In the genomic region with DNA sequence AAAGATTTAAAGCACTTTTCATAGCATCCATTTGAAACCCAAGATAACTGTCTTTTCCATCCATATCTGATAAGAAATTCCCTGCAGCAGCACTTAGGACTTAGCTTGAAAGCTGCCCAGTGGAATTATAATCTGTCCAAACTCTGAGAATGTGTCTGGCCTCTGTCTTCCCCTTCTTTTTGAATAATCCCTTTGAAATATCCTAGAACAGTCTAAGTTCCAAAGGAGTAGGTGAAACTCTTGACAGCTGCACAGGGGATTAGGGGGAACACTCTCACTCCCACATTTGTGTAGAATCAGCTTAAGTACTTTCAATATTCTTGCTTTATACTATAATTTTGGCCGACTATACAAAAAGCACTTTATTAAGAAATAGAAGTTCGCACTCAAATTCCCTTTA, we compare ENCODE assay signal across 25 cellular contexts.
"Had no signal": no experiment of that assay in that cellular context is flagged by ENCODE, and none has a peak within 500 bp of the region (broad histone marks: within the 10 kb centered on the region; RNA-seq: fewer than 3 reads in every experiment).

No MANE protein-coding gene starts in this region.

- H3K27me3 ChIP-seq: suprapubic skin, tibial nerve, uterus had no signal

- H3K36me3 ChIP-seq: left ventricle myocardium inferior, ovary, suprapubic skin, thoracic aorta, tibial nerve, uterus had no signal

- H3K36me3 Mint-ChIP-seq: memory B cell; stimulated activated effector memory CD8-positive, alpha-beta T cell treated with anti-CD3 and anti-CD28 coated beads, Interleukin-12 subunit alpha, Interleukin-12 subunit beta, amount 100 ng/mL, for 72 hours; type B pancreatic cell had no signal

- H3K4me3 Mint-ChIP-seq: memory B cell; naive thymus-derived CD4-positive, alpha-beta T cell; natural killer cell treated with Interleukin-12 subunit alpha and Interleukin-12 subunit beta and Interleukin-15 and Interleukin-18, amount 100 ng/mL, for 72 hours; stimulated activated effector memory CD8-positive, alpha-beta T cell treated with anti-CD3 and anti-CD28 coated beads, Interleukin-12 subunit alpha, Interleukin-12 subunit beta, amount 100 ng/mL, for 72 hours; stimulated activated naive CD8-positive, alpha-beta T cell treated with anti-CD3 and anti-CD28 coated beads, Interleukin-15, Interleukin-2, amounts not matched to agents 100 ng/mL and 50 ng/mL, for 24 hours; type B pancreatic cell had no signal

- H3K27ac ChIP-seq: left ventricle myocardium inferior, ovary, skin epidermis, suprapubic skin, thoracic aorta, tibial nerve, uterus had no signal

- DNase-seq: hippocampal formation; kidney glomerular epithelial cell; left cardiac atrium; left ventricle myocardium inferior; midbrain; mucosa of descending colon; naive thymus-derived CD4-positive, alpha-beta T cell; ovary; right cardiac atrium; stimulated activated CD4-positive, alpha-beta T cell treated with anti-CD3 and anti-CD28 coated beads, Interleukin-12 subunit alpha, Interleukin-12 subunit beta, amount 100 ng/mL, for 4 hours; stimulated activated CD4-positive, alpha-beta T cell treated with anti-CD3 and anti-CD28 coated beads, Interleukin-15, amount 100 ng/mL, for 24 hours; stimulated activated CD4-positive, alpha-beta T cell treated with anti-CD3 and anti-CD28 coated beads, Interleukin-4, amount 100 ng/mL, for 24 hours; stimulated activated naive CD4-positive, alpha-beta T cell; uterus had no signal

- H3K4me3 ChIP-seq: left ventricle myocardium inferior, lung, mucosa of descending colon, ovary, skin epidermis, suprapubic skin, thoracic aorta, tibial nerve, uterus had no signal

- H3K27me3 Mint-ChIP-seq: natural killer cell treated with Interleukin-12 subunit alpha and Interleukin-12 subunit beta and Interleukin-15 and Interleukin-18, amount 100 ng/mL, for 72 hours; progenitor cell of endocrine pancreas; type B pancreatic cell had no signal

- H3K27ac Mint-ChIP-seq: memory B cell; naive thymus-derived CD4-positive, alpha-beta T cell; natural killer cell treated with Interleukin-12 subunit alpha and Interleukin-12 subunit beta and Interleukin-15 and Interleukin-18, amount 100 ng/mL, for 72 hours; progenitor cell of endocrine pancreas; stimulated activated effector memory CD8-positive, alpha-beta T cell treated with anti-CD3 and anti-CD28 coated beads, Interleukin-12 subunit alpha, Interleukin-12 subunit beta, amount 100 ng/mL, for 72 hours; stimulated activated naive CD8-positive, alpha-beta T cell treated with anti-CD3 and anti-CD28 coated beads, Interleukin-15, Interleukin-2, amounts not matched to agents 100 ng/mL and 50 ng/mL, for 24 hours; type B pancreatic cell had no signal

- H3K9me3 Mint-ChIP-seq: type B pancreatic cell had no signal

- H3K4me1 Mint-ChIP-seq: memory B cell; naive thymus-derived CD4-positive, alpha-beta T cell; stimulated activated effector memory CD8-positive, alpha-beta T cell treated with anti-CD3 and anti-CD28 coated beads, Interleukin-12 subunit alpha, Interleukin-12 subunit beta, amount 100 ng/mL, for 72 hours had no signal
